ENCODE assay signal across 14 cellular contexts in genomic region chr1:26477446-26478152, GRCh38. TPM values are rescaled to one million over a fixed set of nuclear protein-coding genes. Genes with fewer than 3 reads are reported as not detected.
DNase-seq lines count a peak whose midpoint lies in the region; ATAC-seq, FAIRE-seq and TF ChIP-seq lines count a peak whose summit lies in the region.
"Had no signal": no experiment of that assay in that cellular context is flagged by ENCODE, and none has a peak within 500 bp of the region (broad histone marks: within the 10 kb centered on the region; RNA-seq: fewer than 3 reads in every experiment).

No MANE protein-coding gene starts in this region.

- peak overlapping the region; percentile 36 for H3K4me3 Mint-ChIP-seq in CD4-positive, alpha-beta T cell

- H2BK20ac ChIP-seq in H1 (ENCODE audit: low read length), result no peak overlapping the region

- TF ChIP-seq EP300 in H1 (IDR thresholded peaks at IDR 0.05; ENCODE audit: borderline replicate concordance in 1 of 2, low read depth in 2 of 2, low read length in 2 of 2), result no peak

- no TSS peak for BruUV-seq in OCI-LY7 (replicated peaks; lab: Mats Ljungman, UMichigan)

- H3K4me1 Mint-ChIP-seq in CD4-positive, alpha-beta T cell (ENCODE audit: low read depth), result peaks cover 36% of the 10 kb centered on the region

- H2AK5ac ChIP-seq in H1 (ENCODE audit: low read depth, low read length), result no peak overlapping the region

- intact Hi-C loops in CD4-positive, alpha-beta T cell (cut with DNase I, micrococcal nuclease), result no loop called here
- intact Hi-C loops in OCI-LY7 (cut with micrococcal nuclease; ENCODE audit: unreplicated experiment), result no loop called here

- H3K56ac ChIP-seq in H1 (replicated peaks; ENCODE audit: insufficient read length, low read depth, low read length), result no peak overlapping the region

- no peak overlapping the region for H4K8ac ChIP-seq in H1 (ENCODE audit: extremely low read depth, insufficient read depth, low read length)

- peaks cover 20% of the 10 kb centered on the region for H3K79me2 ChIP-seq in OCI-LY7 (ENCODE audit: insufficient read depth, low read depth, low read length)
- H3K79me2 ChIP-seq in H1 (ENCODE audit: control insufficient read depth in 1 of 2, insufficient read depth in 2 of 2, low read length in 2 of 2), result peaks cover 5 to 15% of the 10 kb centered on the region in 2 experiments; a peak in 3 of 4 replicates

- H3K4me2 ChIP-seq in OCI-LY7 (ENCODE audit: low read length), result 0 out of 2 replicates have a peak overlapping the region, but pooled peaks have one; percentile 11
- no peak overlapping the region for H3K4me2 ChIP-seq in H1 (ENCODE audit: insufficient read depth in 1 of 2, low read depth in 2 of 2, low read length in 2 of 2)

- H3K36me3 Mint-ChIP-seq in CD4-positive, alpha-beta T cell (ENCODE audit: low read depth), result peaks cover 72% of the 10 kb centered on the region

- no peak overlapping the region for H2BK12ac ChIP-seq in H1 (ENCODE audit: low read depth, low read length)

- H3K79me1 ChIP-seq in H1 (ENCODE audit: low read depth, low read length), result no peaks in the 10 kb centered on the region; the same call in 1 of the 2 replicates

- no peak overlapping the region for H3K4me3 ChIP-seq in OCI-LY7 (ENCODE audit: low read depth, low read length, poor library complexity, severe bottlenecking)
- H3K4me3 ChIP-seq in H1 (ENCODE audit: extremely low read depth in 1 of 4, insufficient read depth in 2 of 4, low read depth in 3 of 4, low read length in 4 of 4), result no peak overlapping the region
- H3K4me3 ChIP-seq: lung, right atrium auricular region had no signal

- POLR2A ChIA-PET in CD4-positive, alpha-beta T cell (lab: Charles Lee), result no interaction called here
- POLR2A ChIA-PET in OCI-LY7 (lab: Charles Lee) (no interaction called here), H1 (lab: Charles Lee; ENCODE audit: partially characterized antibody) (interaction anchor here (0.8 to 2.9 kb wide), 10 partner anchors 10 to 127 kb away, joined by 3 to 23 read pairs (median 4); partner anchors contain the start of genes DHDDS and RPS6KA1)

- no peak overlapping the region for H2BK120ac ChIP-seq in H1 (replicated peaks; ENCODE audit: low read depth, low read length)

- peak; percentile 42 to 76; a peak in 2 of 3 replicates for TF ChIP-seq POLR2A in H1 (IDR thresholded peaks at IDR 0.05; ENCODE audit: control extremely low read depth in 1 of 2, low read depth in 2 of 2, low read length in 2 of 2)

- DNase-seq in CD4-positive, alpha-beta T cell, result no peak
- DNase-seq in ELF-1 (ENCODE audit: low read depth, low spot score) (peak; percentile 26), OCI-LY7 (ENCODE audit: low spot score) (peak; percentile 38), H1 (ENCODE audit: low read depth in 1 of 2, low spot score in 2 of 2) (no peak), NOMO-1 (lab: John Stamatoyannopoulos, UW; ENCODE audit: unreplicated experiment in 2 of 2) (no peak), kidney glomerular epithelial cell (lab: John Stamatoyannopoulos, UW) (no peak)
- DNase-seq in stimulated activated CD4-positive, alpha-beta T cell treated with anti-CD3 and anti-CD28 coated beads, Interleukin-4, amount 100 ng/mL, for 4 hours, result no peak
- DNase-seq: activated CD4-positive, alpha-beta T cell treated with anti-CD3 and anti-CD28 coated beads, Interleukin-2, amount 50 U/mL, for 48 hours; caudate nucleus; DMS153; NCI-H1092 treated with DMSO at 0.1 percent for 48 hours had no signal

- no peak overlapping the region for H3K18ac ChIP-seq in H1 (ENCODE audit: extremely low read depth, low read length)

- peak overlapping the region; percentile 19; the same call in 1 of the 2 replicates for H2BK5ac ChIP-seq in H1 (ENCODE audit: low read depth, low read length)

- H3K23ac ChIP-seq in H1 (ENCODE audit: insufficient read length), result no peak overlapping the region

- no peaks in the 10 kb centered on the region for H3K9me3 Mint-ChIP-seq in CD4-positive, alpha-beta T cell

- no peak for TF ChIP-seq RAD21 in H1 (IDR thresholded peaks at IDR 0.05 in 1 of 2, conservative IDR thresholded peaks at IDR 0.05 in 1 of 2; ENCODE audit: low read depth in 2 of 2, low read length in 2 of 2)

- no peak for TF ChIP-seq CTCF in CD4-positive, alpha-beta T cell (IDR thresholded peaks at IDR 0.05)
- TF ChIP-seq CTCF in OCI-LY7 (conservative IDR thresholded peaks at IDR 0.05; ENCODE audit: low read length) (no peak), H1 (IDR thresholded peaks at IDR 0.05; ENCODE audit: control extremely low read depth in 1 of 3, insufficient read depth in 1 of 3, low read depth in 1 of 3, low read length in 3 of 3) (no peak)

- H3K9ac ChIP-seq in H1 (replicated peaks in 1 of 4; ENCODE audit: extremely low read depth in 1 of 4, low read depth in 3 of 4, low read length in 3 of 4), result no peak overlapping the region

- CTCF ChIA-PET in CD4-positive, alpha-beta T cell (lab: Charles Lee), result no interaction called here
- CTCF ChIA-PET in OCI-LY7 (lab: Charles Lee; ENCODE audit: unreplicated experiment), result no interaction called here
- CTCF ChIA-PET in H1 (lab: Charles Lee; ENCODE audit: partially characterized antibody), result no interaction called here

- FAIRE-seq in H1 (lab: Jason Lieb, UNC), result no peak

- no peak for ATAC-seq in CD4-positive, alpha-beta T cell (ENCODE audit: poor library complexity)
- no peak for ATAC-seq in HG02763 (IDR thresholded peaks at IDR 0.05; ENCODE audit: unreplicated experiment)

- peak overlapping the region; percentile 9 for H3K27ac ChIP-seq in CD4-positive, alpha-beta T cell (ENCODE audit: low read depth, low read length)
- H3K27ac ChIP-seq in OCI-LY7 (ENCODE audit: low read depth, low read length, poor library complexity, severe bottlenecking) (peak overlapping the region; percentile 45), H1 (ENCODE audit: low read depth, low read length) (no peak overlapping the region)
- H3K27ac ChIP-seq: right atrium auricular region had no signal

- H3K27me3 Mint-ChIP-seq in CD4-positive, alpha-beta T cell, result no peaks in the 10 kb centered on the region

- H3K14ac ChIP-seq in H1 (ENCODE audit: insufficient read length), result no peak overlapping the region

- H3K36me3 ChIP-seq in OCI-LY7 (ENCODE audit: insufficient read depth, low read length) (peaks cover 44% of the 10 kb centered on the region), H1 (ENCODE audit: control insufficient read depth in 2 of 4, insufficient read depth in 4 of 4, low read length in 3 of 4) (peaks cover 21 to 52% (median 34%) of the 10 kb centered on the region in 4 experiments)

- H2AFZ ChIP-seq in OCI-LY7 (ENCODE audit: low read length) (no peak overlapping the region), H1 (ENCODE audit: low read length) (no peak overlapping the region)

- no peaks in the 10 kb centered on the region for H3K27me3 ChIP-seq in CD4-positive, alpha-beta T cell (ENCODE audit: control insufficient read depth, insufficient read depth, low read length)
- no peaks in the 10 kb centered on the region for H3K27me3 ChIP-seq in H1 (replicated peaks in 1 of 4; ENCODE audit: control insufficient read depth in 3 of 4, extremely low read depth in 1 of 4, insufficient read depth in 3 of 4, low read length in 3 of 4)
- H3K27me3 ChIP-seq: right atrium auricular region had no signal

- no peaks in the 10 kb centered on the region for H3K9me2 ChIP-seq in OCI-LY7 (ENCODE audit: insufficient read depth, low read length)

- H4K91ac ChIP-seq in H1 (replicated peaks; ENCODE audit: insufficient read length, low read length), result no peak overlapping the region

- peak overlapping the region; percentile 19 for H3K27ac Mint-ChIP-seq in CD4-positive, alpha-beta T cell

- H4K5ac ChIP-seq in H1 (ENCODE audit: insufficient read length, low read depth, low read length), result no peak overlapping the region

- H3K4me1 ChIP-seq in OCI-LY7 (ENCODE audit: insufficient read depth, low read length, poor library complexity, severe bottlenecking) (peaks cover 39% of the 10 kb centered on the region), H1 (replicated peaks in 1 of 4; ENCODE audit: control insufficient read depth in 3 of 4, insufficient read depth in 4 of 4, low read length in 3 of 4) (peaks cover 0 to 7% (median 1%) of the 10 kb centered on the region in 4 experiments; a peak in 2 of 7 replicates)

- 81% methylated on average over 8 of the region's 8 CpGs; no CpG with 5 or more reads in 1 of the 2 experiments for WGBS in H1 (ENCODE audit: extremely low coverage in 1 of 2, insufficient coverage in 1 of 2, insufficient read length in 1 of 2, insufficient replicate concordance in 2 of 2, low coverage in 1 of 2, low lambda C conversion rate in 2 of 2, missing lambda C conversion rate in 1 of 2), 2 experiments

- no peaks in the 10 kb centered on the region for H3K9me3 ChIP-seq in CD4-positive, alpha-beta T cell (ENCODE audit: control insufficient read depth, low read length)
- H3K9me3 ChIP-seq in OCI-LY7 (ENCODE audit: low read length) (no peaks in the 10 kb centered on the region), H1 (ENCODE audit: insufficient read depth in 2 of 2, low read depth in 1 of 2, low read length in 1 of 2) (no peaks in the 10 kb centered on the region)
- H3K9me3 ChIP-seq: right atrium auricular region had no signal

- peaks cover 2% of the 10 kb centered on the region; the same call in 1 of the 2 replicates for H3K23me2 ChIP-seq in H1 (ENCODE audit: low read depth, low read length)

- H3K4ac ChIP-seq in H1 (replicated peaks; ENCODE audit: insufficient read length, low read depth, low read length), result no peak overlapping the region

- no peak overlapping the region for H2BK15ac ChIP-seq in H1 (ENCODE audit: low read length)

- H4K20me1 ChIP-seq in OCI-LY7 (ENCODE audit: insufficient read depth, low read length) (peaks cover 18% of the 10 kb centered on the region), H1 (replicated peaks in 1 of 2; ENCODE audit: control insufficient read depth in 1 of 2, insufficient read depth in 2 of 2, low read length in 2 of 2) (peaks cover 6 to 12% of the 10 kb centered on the region in 2 experiments)

RNA-seq across cellular contexts. Expression of gene HMGN2, which starts 5.4 kb away (rescaled TPM):
- total RNA-seq in CD4-positive, alpha-beta T cell, result 100 to 1,000 TPM; 323 to 330 TPM
- 649 and 817 TPM in 2 replicates for total RNA-seq in OCI-LY7 (2014; rRNA removed; shearing (Covaris generic))
- 990 and 1,017 TPM in 2 replicates for total RNA-seq in OCI-LY7 (2022)
- 452 and 453 TPM in 2 replicates for total RNA-seq in H1 (2021; fragmentation: NEBNext Ultra II Directional; extraction: Animal tissue kit (Norgen Biotek cat#: 25700))
- 144 and 254 TPM in 2 replicates for polyA plus RNA-seq in H1 (2011; rRNA removed)
- polyA plus RNA-seq in H1 (2011; cell fraction: cytosol; rRNA removed), result 207 TPM
- polyA plus RNA-seq in H1 (2011; cell fraction: nucleus; rRNA removed), result 139 TPM
- polyA plus RNA-seq in H1 (2012, experiment 1 of 2), result 401 to 512 TPM (median 449 TPM) in 4 replicates
- 287 TPM for polyA plus RNA-seq in H1 (2012, experiment 2 of 2)
- polyA plus RNA-seq in H1 (2013, experiment 1 of 2), result 455 TPM
- polyA plus RNA-seq in H1 (2013, experiment 2 of 2), result 462 TPM
- 78.8 and 84.2 TPM in 2 replicates for polyA minus RNA-seq in H1 (2011; rRNA and poly(A)+ RNA removed)
- polyA minus RNA-seq in H1 (2011; cell fraction: cytosol; rRNA and poly(A)+ RNA removed), result 84.5 TPM
- 135 TPM for polyA minus RNA-seq in H1 (2011; cell fraction: nucleus; rRNA and poly(A)+ RNA removed)

RNA-seq across cellular contexts. Expression of gene DHDDS, which starts 45.5 kb away (rescaled TPM):
- 10 to 100 TPM; 26.3 to 26.8 TPM for total RNA-seq in CD4-positive, alpha-beta T cell
- 33.2 and 39.0 TPM in 2 replicates for total RNA-seq in OCI-LY7 (2014; rRNA removed; shearing (Covaris generic))
- total RNA-seq in OCI-LY7 (2022), result 43.4 and 45.1 TPM in 2 replicates
- total RNA-seq in H1 (2021; fragmentation: NEBNext Ultra II Directional; extraction: Animal tissue kit (Norgen Biotek cat#: 25700)), result 44.6 and 48.0 TPM in 2 replicates
- 28.3 and 30.1 TPM in 2 replicates for polyA plus RNA-seq in H1 (2011; rRNA removed)
- polyA plus RNA-seq in H1 (2011; cell fraction: cytosol; rRNA removed), result 43.4 TPM
- polyA plus RNA-seq in H1 (2011; cell fraction: nucleus; rRNA removed), result 34.7 TPM
- 42.6 to 51.6 TPM (median 44.8 TPM) in 4 replicates for polyA plus RNA-seq in H1 (2012, experiment 1 of 2)
- polyA plus RNA-seq in H1 (2012, experiment 2 of 2), result 37.7 TPM
- polyA plus RNA-seq in H1 (2013, experiment 1 of 2), result 24.3 TPM
- 21.4 TPM for polyA plus RNA-seq in H1 (2013, experiment 2 of 2)
- polyA minus RNA-seq in H1 (2011; rRNA and poly(A)+ RNA removed), result 56.8 TPM in 2 replicates
- polyA minus RNA-seq in H1 (2011; cell fraction: cytosol; rRNA and poly(A)+ RNA removed), result 23.6 TPM
- polyA minus RNA-seq in H1 (2011; cell fraction: nucleus; rRNA and poly(A)+ RNA removed), result 56.6 TPM

RNA-seq across cellular contexts. Expression of gene RPS6KA1, which starts 52.0 kb away (rescaled TPM):
- total RNA-seq in CD4-positive, alpha-beta T cell, result 10 to 100 TPM; 29.1 to 29.6 TPM
- 54.1 and 72.2 TPM in 2 replicates for total RNA-seq in OCI-LY7 (2014; rRNA removed; shearing (Covaris generic))
- 83.3 and 91.0 TPM in 2 replicates for total RNA-seq in OCI-LY7 (2022)
- 55.0 and 56.5 TPM in 2 replicates for total RNA-seq in H1 (2021; fragmentation: NEBNext Ultra II Directional; extraction: Animal tissue kit (Norgen Biotek cat#: 25700))
- 44.3 and 48.8 TPM in 2 replicates for polyA plus RNA-seq in H1 (2011; rRNA removed)
- 46.1 TPM for polyA plus RNA-seq in H1 (2011; cell fraction: cytosol; rRNA removed)
- 65.0 TPM for polyA plus RNA-seq in H1 (2011; cell fraction: nucleus; rRNA removed)
- polyA plus RNA-seq in H1 (2012, experiment 1 of 2), result 40.0 to 54.8 TPM (median 50.7 TPM) in 4 replicates
- polyA plus RNA-seq in H1 (2012, experiment 2 of 2), result 54.0 TPM
- polyA plus RNA-seq in H1 (2013, experiment 1 of 2), result 33.6 TPM
- polyA plus RNA-seq in H1 (2013, experiment 2 of 2), result 28.5 TPM
- 63.2 and 67.1 TPM in 2 replicates for polyA minus RNA-seq in H1 (2011; rRNA and poly(A)+ RNA removed)
- polyA minus RNA-seq in H1 (2011; cell fraction: cytosol; rRNA and poly(A)+ RNA removed), result 47.8 TPM
- polyA minus RNA-seq in H1 (2011; cell fraction: nucleus; rRNA and poly(A)+ RNA removed), result 43.5 TPM

Comparison
In these comparisons a context has a peak if more than half of its experiments do, and no peak if none do; other contexts are left out.
1. DNase-seq: peak in ELF-1 (single experiment) and OCI-LY7 (single experiment); none in CD4-positive, alpha-beta T cell (0 of 10), H1 (0 of 2), NOMO-1 (0 of 2), stimulated activated CD4-positive, alpha-beta T cell treated with anti-CD3 and anti-CD28 coated beads, Interleukin-4, amount 100 ng/mL, for 4 hours (0 of 2) and kidney glomerular epithelial cell (single experiment).